In genomic region chr3:9301798-9302197, GRCh38 we compare ENCODE assay signal across 10 cellular contexts. TPM values are rescaled to one million over a fixed set of nuclear protein-coding genes. Genes with fewer than 3 reads are reported as not detected.
A peak's percentile ranks its signal among the peaks of the same experiment; 100 is the strongest.
DNase-seq lines count a peak whose midpoint lies in the region; ATAC-seq and TF ChIP-seq lines count a peak whose summit lies in the region.
"Had no signal": no experiment of that assay in that cellular context is flagged by ENCODE, and none has a peak within 500 bp of the region (broad histone marks: within the 10 kb centered on the region; RNA-seq: fewer than 3 reads in every experiment).

No MANE protein-coding gene starts in this region.

- ATAC-seq in PC-3: peak; percentile 50
- ATAC-seq in HG03520 (IDR thresholded peaks at IDR 0.05; ENCODE audit: unreplicated experiment): no peak

- CTCF ChIA-PET in PC-3 (lab: Charles Lee): interaction anchor here (0.5 to 2.0 kb wide), 21 partner anchors 9 to 533 kb away, joined by 3 to 17 read pairs (median 5); partner anchors contain the start of genes OXTR and SRGAP3

- H3K27me3 ChIP-seq in PC-3 (ENCODE audit: low read length): no peaks in the 10 kb centered on the region
- H3K27me3 ChIP-seq in esophagus muscularis mucosa: no peaks in the 10 kb centered on the region
- no peaks in the 10 kb centered on the region for H3K27me3 ChIP-seq in smooth muscle cell (ENCODE audit: low read depth)
- no peaks in the 10 kb centered on the region for H3K27me3 ChIP-seq in HAP-1 (ENCODE audit: low read depth)
- H3K27me3 ChIP-seq: upper lobe of right lung had no signal

- no peaks in the 10 kb centered on the region for H3K36me3 ChIP-seq in PC-3 (ENCODE audit: low read depth, low read length)
- H3K36me3 ChIP-seq in esophagus muscularis mucosa: no peaks in the 10 kb centered on the region
- no peaks in the 10 kb centered on the region for H3K36me3 ChIP-seq in smooth muscle cell (ENCODE audit: low read depth)
- H3K36me3 ChIP-seq in HAP-1 (replicated peaks): no peaks in the 10 kb centered on the region
- H3K36me3 ChIP-seq: upper lobe of right lung had no signal

- H3F3A ChIP-seq in PC-3 (ENCODE audit: low read length, unreplicated experiment) (no peaks in the 10 kb centered on the region), smooth muscle cell (ENCODE audit: low read depth) (no peaks in the 10 kb centered on the region)

- H3K4me1 ChIP-seq in PC-3 (ENCODE audit: insufficient read depth, low read length) (peaks cover 13% of the 10 kb centered on the region), esophagus muscularis mucosa (peaks cover 5 to 8% (median 7%) of the 10 kb centered on the region in 4 donors), smooth muscle cell (ENCODE audit: low read depth) (no peaks in the 10 kb centered on the region), HAP-1 (no peaks in the 10 kb centered on the region; the same call in 1 of the 2 replicates)

- peak overlapping the region; percentile 56 for H3K9ac ChIP-seq in PC-3 (ENCODE audit: low read length)
- no peak overlapping the region for H3K9ac ChIP-seq in smooth muscle cell (ENCODE audit: low read depth)

- intact Hi-C loops in PC-3 (cut with micrococcal nuclease): loop anchor here (1.0 to 5.0 kb wide), 9 partner anchors 52 to 330 kb away; partner anchors contain the start of gene SRGAP3
- intact Hi-C loops in esophagus muscularis mucosa (cut with DNase I): loop anchor here (2.0 kb wide), 1 partner anchor 235 kb away; no protein-coding TSS in a partner anchor

- H4K20me1 ChIP-seq in PC-3 (ENCODE audit: low read length): no peaks in the 10 kb centered on the region
- H4K20me1 ChIP-seq in smooth muscle cell (ENCODE audit: low read depth): no peaks in the 10 kb centered on the region

- H3K27ac ChIP-seq in PC-3 (ENCODE audit: low read length): peak overlapping the region; percentile 70
- H3K27ac ChIP-seq in esophagus muscularis mucosa (replicated peaks in 1 of 4): no peak overlapping the region
- H3K27ac ChIP-seq in smooth muscle cell (ENCODE audit: low read depth): no peak overlapping the region
- H3K27ac ChIP-seq: upper lobe of right lung had no signal

- POLR2A ChIA-PET in PC-3 (lab: Charles Lee; ENCODE audit: unreplicated experiment): no interaction called here

- in situ Hi-C loops in HAP-1 (cut with MboI; ENCODE audit: low sequenced_read_pairs): loop anchor here (5.0 to 25.0 kb wide), 2 partner anchors 329 to 539 kb away; partner anchors contain the start of gene OXTR

- H3K9me3 ChIP-seq in PC-3 (ENCODE audit: low read length) (no peaks in the 10 kb centered on the region), esophagus muscularis mucosa (no peaks in the 10 kb centered on the region), smooth muscle cell (replicated peaks; ENCODE audit: low read depth) (no peaks in the 10 kb centered on the region), HAP-1 (no peaks in the 10 kb centered on the region)
- H3K9me3 ChIP-seq: upper lobe of right lung had no signal

- no peak for TF ChIP-seq EP300 in esophagus muscularis mucosa (IDR thresholded peaks at IDR 0.05)

- TF ChIP-seq POLR2A in esophagus muscularis mucosa (IDR thresholded peaks at IDR 0.05; ENCODE audit: low read depth): peak; percentile 8

- H3K4me3 ChIP-seq in PC-3 (ENCODE audit: low read length) (peak overlapping the region; percentile 66), esophagus muscularis mucosa (no peak overlapping the region), smooth muscle cell (no peak overlapping the region), HAP-1 (no peak overlapping the region)

- H3K4me2 ChIP-seq in PC-3 (ENCODE audit: low read length) (peak overlapping the region; percentile 92), smooth muscle cell (peak overlapping the region; percentile 86)

- WGBS in esophagus muscularis mucosa: 75% methylated on average over 10 of the region's 10 CpGs
- WGBS in smooth muscle cell (ENCODE audit: low lambda C conversion rate): 75% methylated on average over 10 of the region's 10 CpGs

- no peak for TF ChIP-seq CTCF in PC-3 (conservative IDR thresholded peaks at IDR 0.05; ENCODE audit: low read depth, low read length)
- no peak for TF ChIP-seq CTCF in esophagus muscularis mucosa (IDR thresholded peaks at IDR 0.05)
- TF ChIP-seq CTCF in smooth muscle cell (IDR thresholded peaks at IDR 0.05; ENCODE audit: borderline replicate concordance, insufficient read depth, poor library complexity, severe bottlenecking): no peak

- DNase-seq in activated CD4-positive, alpha-beta T cell treated with anti-CD3 and anti-CD28 coated beads for 48 hours: peak; percentile 27
- DNase-seq in activated CD4-positive, alpha-beta T cell treated with anti-CD3 and anti-CD28 coated beads, Interleukin-2, amount 50 U/mL, for 4 hours: no peak
- peak; percentile 71 for DNase-seq in PC-3
- no peak for DNase-seq in esophagus muscularis mucosa (ENCODE audit: extremely low spot score)
- no peak for DNase-seq in smooth muscle cell (lab: John Stamatoyannopoulos, UW; ENCODE audit: unreplicated experiment)
- no peak for DNase-seq in foreskin melanocyte
- no peak for DNase-seq in HAP-1 (ENCODE audit: low spot score in 2 of 2)

- no peaks in the 10 kb centered on the region for H3K9me2 ChIP-seq in PC-3 (replicated peaks; ENCODE audit: low read length)

- BruUV-seq in PC-3 (replicated peaks; lab: Mats Ljungman, UMichigan): no TSS peak

- H2AFZ ChIP-seq in PC-3 (ENCODE audit: low read length) (peak overlapping the region; percentile 87), smooth muscle cell (ENCODE audit: low read depth) (no peak overlapping the region)

- H3K79me2 ChIP-seq in PC-3 (ENCODE audit: low read length): no peaks in the 10 kb centered on the region
- H3K79me2 ChIP-seq in smooth muscle cell (ENCODE audit: low read depth): no peaks in the 10 kb centered on the region

RNA-seq across cellular contexts. Expression of gene SRGAP3, which starts 52.4 kb away (rescaled TPM):
- 7.5 and 9.6 TPM in 2 replicates for total RNA-seq in PC-3 (2014; rRNA removed)
- total RNA-seq in esophagus muscularis mucosa: 1 to 10 TPM; 2.4 to 8.6 (median 3.1) TPM
- total RNA-seq in smooth muscle cell: 3.1 and 4.6 TPM in 2 replicates
- polyA plus RNA-seq in smooth muscle cell: 1.5 and 3.0 TPM in 2 replicates
- total RNA-seq: endothelial cell of umbilical vein had no signal

Comparison
In these comparisons a context has a peak if more than half of its experiments do, and no peak if none do; other contexts are left out.
1. DNase-seq: peak in activated CD4-positive, alpha-beta T cell treated with anti-CD3 and anti-CD28 coated beads for 48 hours (single experiment) and PC-3 (single experiment); none in activated CD4-positive, alpha-beta T cell treated with anti-CD3 and anti-CD28 coated beads, Interleukin-2, amount 50 U/mL, for 4 hours (0 of 2), esophagus muscularis mucosa (single experiment), smooth muscle cell (single experiment), foreskin melanocyte (single experiment) and HAP-1 (0 of 2).